20 cellular contexts compared by ENCODE assay signal in genomic region chr13:88118952-88119351, GRCh38.
DNase-seq lines count a peak whose midpoint lies in the region; ATAC-seq, FAIRE-seq and TF ChIP-seq lines count a peak whose summit lies in the region.
"Had no signal": no experiment of that assay in that cellular context is flagged by ENCODE, and none has a peak within 500 bp of the region (broad histone marks: within the 10 kb centered on the region; RNA-seq: fewer than 3 reads in every experiment).

No MANE protein-coding gene starts in this region.

- FAIRE-seq in G401.6 (lab: Jason Lieb, UNC), result peak; percentile 13
- FAIRE-seq in frontal cortex (lab: Jason Lieb, UNC), result peak; percentile 60
- FAIRE-seq: A549, D721Med, GM12878, GM12892, GM18507 had no signal

- POLR2A ChIA-PET in PC-9 (lab: Charles Lee; ENCODE audit: unreplicated experiment), result no interaction called here

- H3K27ac ChIP-seq in uterus, result no peak overlapping the region
- no peak overlapping the region for H3K27ac ChIP-seq in PC-9
- H3K27ac ChIP-seq: A549; BLaER1 treated with 17β-estradiol and CSF1 and Interleukin-3, amounts not matched to agents 10 nM and 100 nM; C4-2B had no signal

- H3K4me1 ChIP-seq in uterus (no peaks in the 10 kb centered on the region), PC-9 (replicated peaks; ENCODE audit: insufficient read depth) (no peaks in the 10 kb centered on the region)
- H3K4me1 ChIP-seq: A549 had no signal

- H3K36me3 ChIP-seq in uterus (no peaks in the 10 kb centered on the region), PC-9 (ENCODE audit: low read depth) (no peaks in the 10 kb centered on the region)
- H3K36me3 ChIP-seq: BLaER1 treated with 17β-estradiol and CSF1 and Interleukin-3, amounts not matched to agents 10 nM and 100 nM had no signal

- TF ChIP-seq CTCF in uterus (IDR thresholded peaks at IDR 0.05) (no peak), PC-9 (conservative IDR thresholded peaks at IDR 0.05) (no peak)

- intact Hi-C loops in uterus (cut with DNase I; ENCODE audit: low total_unique reads) (no loop called here), PC-9 (cut with micrococcal nuclease; ENCODE audit: unreplicated experiment) (no loop called here)

- no peak for DNase-seq in frontal cortex (ENCODE audit: low spot score in 2 of 2)
- no peak for DNase-seq in uterus
- DNase-seq in PC-9, result no peak
- DNase-seq: 8988T; AML-193; Caco-2; Calu3; CD4-positive, alpha-beta T cell; CD8-positive, alpha-beta T cell; DMS79 treated with DMSO at 0.1 percent for 48 hours; GDM1 had no signal

- no peaks in the 10 kb centered on the region for H4K20me1 ChIP-seq in PC-9 (ENCODE audit: insufficient read depth)
- H4K20me1 ChIP-seq: BLaER1 treated with 17β-estradiol and CSF1 and Interleukin-3, amounts not matched to agents 10 nM and 100 nM had no signal

- H3K79me2 ChIP-seq in PC-9 (ENCODE audit: low read depth), result no peaks in the 10 kb centered on the region

- H3K4me3 ChIP-seq in uterus (no peak overlapping the region), PC-9 (no peak overlapping the region)
- H3K4me3 ChIP-seq: A549; BLaER1 treated with 17β-estradiol and CSF1 and Interleukin-3, amounts not matched to agents 10 nM and 100 nM; GM12878 had no signal

- BruUV-seq in PC-9 (replicated peaks; lab: Mats Ljungman, UMichigan), result no TSS peak

- H3K9me3 ChIP-seq in uterus, result no peaks in the 10 kb centered on the region
- H3K9me3 ChIP-seq in PC-9 (ENCODE audit: insufficient read depth, low read depth), result no peaks in the 10 kb centered on the region
- H3K9me3 ChIP-seq: A549, Caco-2 had no signal

- TF ChIP-seq POLR2A in uterus (IDR thresholded peaks at IDR 0.05), result no peak

- H3K27me3 ChIP-seq in uterus (no peaks in the 10 kb centered on the region), PC-9 (ENCODE audit: insufficient read depth, low read depth) (no peaks in the 10 kb centered on the region)
- H3K27me3 ChIP-seq: BLaER1 treated with 17β-estradiol and CSF1 and Interleukin-3, amounts not matched to agents 10 nM and 100 nM had no signal

- no peak overlapping the region for H3K4me2 ChIP-seq in PC-9
- H3K4me2 ChIP-seq: A549; BLaER1 treated with 17β-estradiol and CSF1 and Interleukin-3, amounts not matched to agents 10 nM and 100 nM had no signal

- no peak for ATAC-seq in HG02885 (IDR thresholded peaks at IDR 0.05; ENCODE audit: poor library complexity, unreplicated experiment)
- ATAC-seq: A549; CD8-positive, alpha-beta T cell; GM12878 had no signal

- H2AFZ ChIP-seq in PC-9, result no peak overlapping the region

- H3K9me2 ChIP-seq in PC-9 (ENCODE audit: insufficient read depth), result peaks cover 4% of the 10 kb centered on the region; the same call in 1 of the 2 replicates

- H3F3A ChIP-seq in PC-9 (ENCODE audit: insufficient read depth, low read depth), result no peaks in the 10 kb centered on the region

- CTCF ChIA-PET in PC-9 (lab: Charles Lee), result no interaction called here
